In the genomic region with DNA sequence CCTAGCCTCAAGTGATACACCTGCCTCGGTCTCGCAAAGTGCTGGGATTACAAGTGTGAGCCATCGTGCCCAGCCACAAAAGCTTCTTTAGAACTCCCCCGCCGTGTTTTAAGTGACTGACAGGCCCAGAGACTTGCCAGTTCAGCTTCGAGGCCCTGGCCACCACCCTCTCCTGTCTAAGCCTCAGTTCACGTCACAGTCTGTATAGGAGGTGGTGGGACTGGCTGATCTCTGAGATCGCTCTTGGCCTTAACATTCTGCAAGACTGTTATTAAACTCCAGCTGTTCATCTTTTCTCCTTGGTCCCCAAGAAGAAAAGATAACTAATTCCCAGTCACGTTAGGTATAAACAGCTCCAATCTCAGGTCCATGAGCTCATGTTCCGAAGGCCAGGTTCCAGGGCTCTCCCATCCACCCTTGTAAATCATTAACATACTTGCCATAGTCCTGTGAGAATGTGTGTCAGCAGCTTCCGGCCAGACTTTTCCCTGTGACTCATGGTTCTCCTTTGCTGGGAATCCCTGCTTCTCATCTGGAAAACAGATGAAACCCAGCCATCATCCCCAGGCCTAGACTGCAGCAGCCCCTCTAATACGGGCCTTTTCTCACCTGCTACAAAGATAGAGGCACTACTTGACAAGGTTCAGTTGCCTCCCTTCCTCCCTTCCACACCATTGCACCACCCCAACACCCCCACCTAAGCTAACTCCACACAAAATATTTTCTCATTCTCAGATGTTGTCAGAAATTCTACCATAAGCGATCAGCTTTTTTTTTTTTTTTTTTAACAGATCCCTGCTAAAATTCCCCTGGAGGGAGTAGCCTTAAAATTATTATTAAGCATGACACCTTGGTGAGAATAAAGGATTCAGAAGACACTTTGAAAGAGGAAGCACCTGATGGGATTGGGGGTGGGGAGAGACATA, we compare ENCODE assay signal across 9 cellular contexts. TPM values are rescaled to one million over a fixed set of nuclear protein-coding genes. Genes with fewer than 3 reads are reported as not detected.
A peak's percentile ranks its signal among the peaks of the same experiment; 100 is the strongest.
DNase-seq lines count a peak whose midpoint lies in the region; ATAC-seq and TF ChIP-seq lines count a peak whose summit lies in the region.
"Had no signal": no experiment of that assay in that cellular context is flagged by ENCODE, and none has a peak within 500 bp of the region (broad histone marks: within the 10 kb centered on the region; RNA-seq: fewer than 3 reads in every experiment).

No MANE protein-coding gene starts in this region.

- H2AFZ ChIP-seq in PC-3 (ENCODE audit: low read length): peak overlapping the region; percentile 56

- peak overlapping the region; percentile 11 for H3K27ac ChIP-seq in CD4-positive, CD25-positive, alpha-beta regulatory T cell (ENCODE audit: insufficient read depth, low read length, poor library complexity, severe bottlenecking)
- H3K27ac ChIP-seq in PC-3 (ENCODE audit: low read length) (peak overlapping the region; percentile 99), epithelial cell of prostate (peak overlapping the region; percentile 100)

- H3K27me3 ChIP-seq in CD4-positive, CD25-positive, alpha-beta regulatory T cell (ENCODE audit: control insufficient read depth, insufficient read depth, low read length): no peaks in the 10 kb centered on the region
- no peaks in the 10 kb centered on the region for H3K27me3 ChIP-seq in PC-3 (ENCODE audit: low read length)

- no peaks in the 10 kb centered on the region for H3K9me2 ChIP-seq in PC-3 (replicated peaks; ENCODE audit: low read length)

- H3K36me3 ChIP-seq in CD4-positive, CD25-positive, alpha-beta regulatory T cell (ENCODE audit: control insufficient read depth, insufficient read depth, low read length): no peaks in the 10 kb centered on the region
- H3K36me3 ChIP-seq in PC-3 (ENCODE audit: low read depth, low read length): no peaks in the 10 kb centered on the region

- peak overlapping the region; percentile 23 to 99 (median 47) for H3K27ac Mint-ChIP-seq in CD4-positive, CD25-positive, alpha-beta regulatory T cell
- H3K27ac Mint-ChIP-seq in natural killer cell treated with Interleukin-12 subunit alpha and Interleukin-12 subunit beta and Interleukin-15 and Interleukin-18, amount 100 ng/mL, for 72 hours: peak overlapping the region in 1 of 2 donors; percentile 86
- H3K27ac Mint-ChIP-seq: dendritic cell treated with granulocyte-macrophage colony-stimulating factor and Interleukin-4, amounts not matched to agents 40 ng/mL and 50 ng/mL, for 4 days had no signal

- intact Hi-C loops in PC-3 (cut with micrococcal nuclease): loop anchor here (5.0 to 10.0 kb wide), 2 partner anchors 44 to 142 kb away; no protein-coding TSS in a partner anchor

- peaks cover 11% of the 10 kb centered on the region for H3K4me1 ChIP-seq in CD4-positive, CD25-positive, alpha-beta regulatory T cell (ENCODE audit: control insufficient read depth, insufficient read depth, low read length, poor library complexity, severe bottlenecking)
- peaks cover 27% of the 10 kb centered on the region for H3K4me1 ChIP-seq in PC-3 (ENCODE audit: insufficient read depth, low read length)

- no peak for ATAC-seq in CD4-positive, CD25-positive, alpha-beta regulatory T cell (ENCODE audit: low read depth in 2 of 2)
- peak; percentile 84 for ATAC-seq in PC-3
- no peak for ATAC-seq in natural killer cell treated with Interleukin-12 subunit alpha and Interleukin-12 subunit beta and Interleukin-15 and Interleukin-18, amount 100 ng/mL, for 72 hours
- ATAC-seq in GM21515 (IDR thresholded peaks at IDR 0.05; ENCODE audit: unreplicated experiment): no peak

- CTCF ChIA-PET in PC-3 (lab: Charles Lee): interaction anchor here (0.5 kb wide), 1 partner anchor 276 kb away, joined by 3 read pairs; no protein-coding TSS in a partner anchor

- no peak overlapping the region for H3K4me3 ChIP-seq in CD4-positive, CD25-positive, alpha-beta regulatory T cell (ENCODE audit: low read depth, low read length)
- H3K4me3 ChIP-seq in PC-3 (ENCODE audit: low read length): peak overlapping the region; percentile 40; the same call in 1 of the 2 replicates

- POLR2A ChIA-PET in PC-3 (lab: Charles Lee; ENCODE audit: unreplicated experiment): interaction anchor here (0.6 kb wide), 1 partner anchor 821 kb away, joined by 3 read pairs; no protein-coding TSS in a partner anchor

- peak overlapping the region; percentile 75 for H3K4me2 ChIP-seq in PC-3 (ENCODE audit: low read length)

- H3K9me3 ChIP-seq in CD4-positive, CD25-positive, alpha-beta regulatory T cell (ENCODE audit: control insufficient read depth in 2 of 2, low read length in 2 of 2): no peaks in the 10 kb centered on the region
- H3K9me3 ChIP-seq in PC-3 (ENCODE audit: low read length): no peaks in the 10 kb centered on the region

- no TSS peak for BruUV-seq in PC-3 (replicated peaks; lab: Mats Ljungman, UMichigan)

- peak overlapping the region; percentile 83 for H3K9ac ChIP-seq in PC-3 (ENCODE audit: low read length)

- no peaks in the 10 kb centered on the region for H3K9me3 Mint-ChIP-seq in CD4-positive, CD25-positive, alpha-beta regulatory T cell
- no peaks in the 10 kb centered on the region for H3K9me3 Mint-ChIP-seq in natural killer cell treated with Interleukin-12 subunit alpha and Interleukin-12 subunit beta and Interleukin-15 and Interleukin-18, amount 100 ng/mL, for 72 hours
- H3K9me3 Mint-ChIP-seq: dendritic cell treated with granulocyte-macrophage colony-stimulating factor and Interleukin-4, amounts not matched to agents 40 ng/mL and 50 ng/mL, for 4 days had no signal

- H3K4me1 Mint-ChIP-seq in CD4-positive, CD25-positive, alpha-beta regulatory T cell: peaks cover 0 to 23% (median 6%) of the 10 kb centered on the region in 4 donors
- H3K4me1 Mint-ChIP-seq in natural killer cell treated with Interleukin-12 subunit alpha and Interleukin-12 subunit beta and Interleukin-15 and Interleukin-18, amount 100 ng/mL, for 72 hours (ENCODE audit: low read depth in 2 of 2): peaks cover 10 to 28% of the 10 kb centered on the region in 2 donors

- H3K79me2 ChIP-seq in PC-3 (ENCODE audit: low read length): no peaks in the 10 kb centered on the region

- TF ChIP-seq CTCF in PC-3 (conservative IDR thresholded peaks at IDR 0.05; ENCODE audit: low read depth, low read length): no peak

- DNase-seq in CD4-positive, CD25-positive, alpha-beta regulatory T cell: no peak
- DNase-seq in PC-3 (peak; percentile 85), epithelial cell of prostate (ENCODE audit: low read depth, low spot score) (peak; percentile 92), NCI-H2227 (lab: John Stamatoyannopoulos, UW; ENCODE audit: unreplicated experiment) (no peak), NCI-H128 (lab: John Stamatoyannopoulos, UW; ENCODE audit: unreplicated experiment) (no peak), NCI-H2029 (lab: John Stamatoyannopoulos, UW) (no peak)
- peak; percentile 32 for DNase-seq in natural killer cell treated with Interleukin-12 subunit alpha and Interleukin-12 subunit beta and Interleukin-15 and Interleukin-18, amount 100 ng/mL, for 72 hours (ENCODE audit: low spot score)

- no peaks in the 10 kb centered on the region for H3K36me3 Mint-ChIP-seq in CD4-positive, CD25-positive, alpha-beta regulatory T cell
- no peaks in the 10 kb centered on the region for H3K36me3 Mint-ChIP-seq in natural killer cell treated with Interleukin-12 subunit alpha and Interleukin-12 subunit beta and Interleukin-15 and Interleukin-18, amount 100 ng/mL, for 72 hours

- H4K20me1 ChIP-seq in PC-3 (ENCODE audit: low read length): no peaks in the 10 kb centered on the region

- H3K27me3 Mint-ChIP-seq in CD4-positive, CD25-positive, alpha-beta regulatory T cell: no peaks in the 10 kb centered on the region
- no peaks in the 10 kb centered on the region for H3K27me3 Mint-ChIP-seq in natural killer cell treated with Interleukin-12 subunit alpha and Interleukin-12 subunit beta and Interleukin-15 and Interleukin-18, amount 100 ng/mL, for 72 hours

- H3K4me3 Mint-ChIP-seq in CD4-positive, CD25-positive, alpha-beta regulatory T cell: peak overlapping the region in 1 of 4 donors; percentile 44
- no peak overlapping the region for H3K4me3 Mint-ChIP-seq in natural killer cell treated with Interleukin-12 subunit alpha and Interleukin-12 subunit beta and Interleukin-15 and Interleukin-18, amount 100 ng/mL, for 72 hours
- H3K4me3 Mint-ChIP-seq: dendritic cell treated with granulocyte-macrophage colony-stimulating factor and Interleukin-4, amounts not matched to agents 40 ng/mL and 50 ng/mL, for 4 days had no signal

- peaks cover 6% of the 10 kb centered on the region for H3F3A ChIP-seq in PC-3 (ENCODE audit: low read length, unreplicated experiment)

RNA-seq across cellular contexts. Expression of a gene that starts 5.6 kb away (rescaled TPM):
- 21.3 TPM for total RNA-seq in CD4-positive, CD25-positive, alpha-beta regulatory T cell
- polyA plus RNA-seq in CD4-positive, CD25-positive, alpha-beta regulatory T cell: 1 to 10 TPM in 2 of 4 donors, under 1 TPM in 2; 0.70 to 2.4 (median 1.4) TPM
- 29.8 and 39.2 TPM in 2 replicates for total RNA-seq in PC-3 (2014; rRNA removed)
- total RNA-seq in natural killer cell treated with Interleukin-12 subunit alpha and Interleukin-12 subunit beta and Interleukin-15 and Interleukin-18, amount 100 ng/mL, for 72 hours: 10 to 100 TPM; 54.1 to 55.2 TPM

RNA-seq across cellular contexts. Expression of a gene that starts 38.4 kb away (rescaled TPM):
- total RNA-seq in CD4-positive, CD25-positive, alpha-beta regulatory T cell: not detected
- not detected for polyA plus RNA-seq in CD4-positive, CD25-positive, alpha-beta regulatory T cell
- 1.1 TPM in 1 of 2 replicates, not detected in the other for total RNA-seq in PC-3 (2014; rRNA removed)
- total RNA-seq in natural killer cell treated with Interleukin-12 subunit alpha and Interleukin-12 subunit beta and Interleukin-15 and Interleukin-18, amount 100 ng/mL, for 72 hours: not detected

Comparison
In these comparisons a context has a peak if more than half of its experiments do, and no peak if none do; other contexts are left out.
1. DNase-seq: peak in PC-3 (single experiment), epithelial cell of prostate (single experiment) and natural killer cell treated with Interleukin-12 subunit alpha and Interleukin-12 subunit beta and Interleukin-15 and Interleukin-18, amount 100 ng/mL, for 72 hours (single experiment); none in CD4-positive, CD25-positive, alpha-beta regulatory T cell (0 of 3), NCI-H2227 (single experiment), NCI-H128 (single experiment) and NCI-H2029 (single experiment).
2. H3K27ac ChIP-seq: peak in every context shown above with its lines; median percentile 100 in epithelial cell of prostate; 99 in PC-3; 11 in CD4-positive, CD25-positive, alpha-beta regulatory T cell.